13 cellular contexts compared by ENCODE assay signal in genomic region chr10:91434041-91434440, GRCh38. TPM values are rescaled to one million over a fixed set of nuclear protein-coding genes. Genes with fewer than 3 reads are reported as not detected.
DNase-seq lines count a peak whose midpoint lies in the region; ATAC-seq and TF ChIP-seq lines count a peak whose summit lies in the region.
"Had no signal": no experiment of that assay in that cellular context is flagged by ENCODE, and none has a peak within 500 bp of the region (broad histone marks: within the 10 kb centered on the region; RNA-seq: fewer than 3 reads in every experiment).

No MANE protein-coding gene starts in this region.

- H3K27me3 ChIP-seq in GM23248 (replicated peaks; ENCODE audit: insufficient read depth) (no peaks in the 10 kb centered on the region), dorsolateral prefrontal cortex (no peaks in the 10 kb centered on the region)
- H3K27me3 ChIP-seq: BLaER1 treated with 17β-estradiol and CSF1 and Interleukin-3, amounts not matched to agents 10 nM and 100 nM had no signal

- DNase-seq in GM23248 (peak; percentile 51), RPMI7951 (ENCODE audit: low read depth) (peak; percentile 32), epithelial cell of esophagus (ENCODE audit: low read depth) (peak; percentile 17), renal cortical epithelial cell (ENCODE audit: low read depth) (peak; percentile 59), dorsolateral prefrontal cortex (no peak), islet precursor cell (no peak)
- DNase-seq: activated CD4-positive, alpha-beta T cell treated with anti-CD3 and anti-CD28 coated beads, Interleukin-2, amount 10 ng/mL, durations not matched to agents 24 days and 14 days; activated T-cell treated with anti-CD3 and anti-CD28 coated beads for 4 hours; head of caudate nucleus; NCI-H2029 treated with DMSO at 0.1 percent for 48 hours; NCI-H524 treated with DMSO at 0.1 percent for 48 hours had no signal

- peaks cover 14% of the 10 kb centered on the region for H3K4me1 ChIP-seq in GM23248 (ENCODE audit: insufficient read depth)

- peaks cover 16% of the 10 kb centered on the region; the same call in 1 of the 2 replicates for H3F3A ChIP-seq in GM23248 (ENCODE audit: insufficient read depth)

- 71 to 88% methylated on average over 1 of the region's 1 CpG for WGBS in GM23248 (ENCODE audit: low coverage in 1 of 2, low lambda C conversion rate in 2 of 2, missing lambda C conversion rate in 2 of 2), 2 experiments

- no peak overlapping the region for H3K4me3 ChIP-seq in GM23248
- no peak overlapping the region for H3K4me3 ChIP-seq in epithelial cell of esophagus (ENCODE audit: low read length)
- H3K4me3 ChIP-seq in dorsolateral prefrontal cortex: no peak overlapping the region
- H3K4me3 ChIP-seq: BLaER1 treated with 17β-estradiol and CSF1 and Interleukin-3, amounts not matched to agents 10 nM and 100 nM had no signal

- ATAC-seq in HG02970 (IDR thresholded peaks at IDR 0.05; ENCODE audit: low FRiP score, unreplicated experiment): no peak

- in situ Hi-C loops in GM23248 (cut with MboI): no loop called here

- H3K4me2 ChIP-seq in GM23248 (ENCODE audit: unreplicated experiment): no peak overlapping the region

- H3K9ac ChIP-seq in GM23248: no peak overlapping the region
- H3K9ac ChIP-seq: BLaER1 treated with 17β-estradiol and CSF1 and Interleukin-3, amounts not matched to agents 10 nM and 100 nM had no signal

- H2AFZ ChIP-seq in GM23248: no peak overlapping the region

- intact Hi-C loops in dorsolateral prefrontal cortex (cut with DNase I): no loop called here

- H3K9me3 ChIP-seq in GM23248 (ENCODE audit: low read depth): peaks cover 2% of the 10 kb centered on the region

- H3K36me3 ChIP-seq in GM23248 (ENCODE audit: low read depth): peaks cover 6% of the 10 kb centered on the region; the same call in 1 of the 2 replicates

- no peaks in the 10 kb centered on the region for H3K9me2 ChIP-seq in GM23248 (ENCODE audit: insufficient read depth)

- H3K27ac ChIP-seq in GM23248 (peak overlapping the region; percentile 52), dorsolateral prefrontal cortex (no peak overlapping the region)
- H3K27ac ChIP-seq: BLaER1 treated with 17β-estradiol and CSF1 and Interleukin-3, amounts not matched to agents 10 nM and 100 nM had no signal

- TF ChIP-seq CTCF in epithelial cell of esophagus (IDR thresholded peaks at IDR 0.05; ENCODE audit: insufficient read depth, low read depth, low read length, missing control alignments) (no peak), dorsolateral prefrontal cortex (IDR thresholded peaks at IDR 0.05 in 54 of 56, conservative IDR thresholded peaks at IDR 0.05 in 2 of 56; ENCODE audit: low read depth in 1 of 56, partially characterized antibody in 56 of 56) (no peak)

- peaks cover 65% of the 10 kb centered on the region for H3K79me2 ChIP-seq in GM23248 (ENCODE audit: insufficient read depth)

- no peaks in the 10 kb centered on the region for H4K20me1 ChIP-seq in GM23248 (ENCODE audit: insufficient read depth)

RNA-seq across cellular contexts. Expression of gene HECTD2, which starts 23.9 kb away (rescaled TPM):
- 14.8 and 19.6 TPM in 2 replicates for total RNA-seq in GM23248 (2014; rRNA removed; shearing (Covaris generic))
- 7.7 and 9.5 TPM in 2 replicates for polyA plus RNA-seq in GM23248 (2016; fragmentation: Nextera tagmentation; extraction: Ambion mirVana)
- 8.5 and 10.0 TPM in 2 replicates for total RNA-seq in RPMI7951 (2014; rRNA removed; shearing (Covaris generic))
- total RNA-seq in renal cortical epithelial cell (5.6 and 11.7 TPM in 2 replicates), dorsolateral prefrontal cortex (10 to 100 TPM; 13.3 to 40.3 (median 26.3) TPM)

Comparison
In these comparisons a context has a peak if more than half of its experiments do, and no peak if none do; other contexts are left out.
1. DNase-seq: peak in GM23248 (single experiment), RPMI7951 (single experiment), epithelial cell of esophagus (single experiment) and renal cortical epithelial cell (single experiment); none in dorsolateral prefrontal cortex (0 of 10) and islet precursor cell (single experiment).